ENCODE assay signal across 8 cellular contexts in genomic region chr2:238425505-238425978, GRCh38. TPM values are rescaled to one million over a fixed set of nuclear protein-coding genes. Genes with fewer than 3 reads are reported as not detected.
DNase-seq lines count a peak whose midpoint lies in the region; ATAC-seq, FAIRE-seq and TF ChIP-seq lines count a peak whose summit lies in the region.

No MANE protein-coding gene starts in this region.

- H4K20me1 ChIP-seq in DND-41 (ENCODE audit: insufficient read depth, low read length) (peaks cover 13% of the 10 kb centered on the region; the same call in 1 of the 2 replicates), osteoblast (ENCODE audit: insufficient read depth, low read length) (no peaks in the 10 kb centered on the region)

- DNase-seq in DND-41 (no peak), LoVo (ENCODE audit: low spot score) (peak; percentile 16), colonic mucosa (peak; percentile 55), osteoblast (ENCODE audit: insufficient read length, low spot score, missing footprints) (peak; percentile 1), GM03348 (ENCODE audit: low spot score) (no peak), GM12892 (ENCODE audit: insufficient read length) (no peak)
- no peak for DNase-seq in stimulated activated CD4-positive, alpha-beta T cell treated with anti-CD3 and anti-CD28 coated beads, Interleukin-2, amount 100 ng/mL, for 48 hours
- no peak for DNase-seq in activated CD8-positive, alpha-beta memory T cell treated with anti-CD3 and anti-CD28 coated beads, Interleukin-2, amount 50 U/mL, for 4 hours

- H3K27me3 ChIP-seq in DND-41 (ENCODE audit: insufficient read depth, low read length, poor library complexity) (no peaks in the 10 kb centered on the region), colonic mucosa (no peaks in the 10 kb centered on the region), osteoblast (ENCODE audit: insufficient read depth, low read length) (no peaks in the 10 kb centered on the region)

- no peak for FAIRE-seq in GM12892 (lab: Jason Lieb, UNC)

- H3K9me3 ChIP-seq in DND-41 (ENCODE audit: insufficient read depth, low read length, severe bottlenecking), result peaks cover 3% of the 10 kb centered on the region
- no peaks in the 10 kb centered on the region for H3K9me3 ChIP-seq in colonic mucosa
- H3K9me3 ChIP-seq in osteoblast (ENCODE audit: low read depth, low read length), result peaks cover 2% of the 10 kb centered on the region

- intact Hi-C loops in colonic mucosa (cut with DNase I), result no loop called here

- H3K4me3 ChIP-seq in DND-41 (ENCODE audit: low read depth in 1 of 2, low read length in 2 of 2) (peak overlapping the region; percentile 75 to 89; a peak in 3 of 4 replicates), colonic mucosa (peak overlapping the region; percentile 96), osteoblast (ENCODE audit: insufficient read depth, low read length) (peak overlapping the region; percentile 98)

- H3K79me2 ChIP-seq in DND-41 (ENCODE audit: insufficient read depth, low read length) (peaks cover 45% of the 10 kb centered on the region), osteoblast (ENCODE audit: insufficient read depth, low read length) (peaks cover 39% of the 10 kb centered on the region)

- no peak for TF ChIP-seq POLR2A in GM12892 (IDR thresholded peaks at IDR 0.05; ENCODE audit: low read depth, low read length)

- H3K27ac ChIP-seq in DND-41 (ENCODE audit: low read length), result peak overlapping the region; percentile 86
- no peak overlapping the region for H3K27ac ChIP-seq in colonic mucosa
- H3K27ac ChIP-seq in osteoblast (ENCODE audit: low read depth, low read length), result peak overlapping the region; percentile 100

- peaks cover 35% of the 10 kb centered on the region for H3K4me1 ChIP-seq in DND-41 (ENCODE audit: insufficient read depth, low read length)
- no peaks in the 10 kb centered on the region for H3K4me1 ChIP-seq in colonic mucosa
- H3K4me1 ChIP-seq in osteoblast (ENCODE audit: insufficient read depth, low read length), result peaks cover 68% of the 10 kb centered on the region

- H3K9ac ChIP-seq in DND-41 (ENCODE audit: low read depth, low read length) (peak overlapping the region; percentile 99), colonic mucosa (ENCODE audit: low read depth in 2 of 2, low read length in 2 of 2) (peak overlapping the region; percentile 89 to 92)

- no peak for ATAC-seq in DND-41 (ENCODE audit: insufficient read depth, low read depth)

- H3K4me2 ChIP-seq in DND-41 (ENCODE audit: insufficient read depth, low read length) (peak overlapping the region; percentile 92), osteoblast (ENCODE audit: insufficient read depth, low read length) (peak overlapping the region; percentile 100)

- H2AFZ ChIP-seq in DND-41 (ENCODE audit: low read depth, low read length) (0 out of 2 replicates have a peak overlapping the region, but pooled peaks have one; percentile 86), osteoblast (ENCODE audit: low read length) (no peak overlapping the region)

- TF ChIP-seq CTCF in DND-41 (IDR thresholded peaks at IDR 0.05; ENCODE audit: borderline replicate concordance, extremely low read depth, low read length, poor library complexity, severe bottlenecking) (no peak), colonic mucosa (IDR thresholded peaks at IDR 0.05) (no peak), osteoblast (IDR thresholded peaks at IDR 0.05; ENCODE audit: extremely low read depth, low read depth, low read length) (no peak)

- H3K36me3 ChIP-seq in DND-41 (ENCODE audit: insufficient read depth, low read length) (peaks cover 10% of the 10 kb centered on the region), colonic mucosa (no peaks in the 10 kb centered on the region), osteoblast (ENCODE audit: insufficient read depth, low read length) (peaks cover 21% of the 10 kb centered on the region)

RNA-seq across cellular contexts. Expression of gene ASB1, which starts 1.2 kb away (rescaled TPM):
- 10 to 100 TPM; 19.3 to 22.4 TPM for total RNA-seq in colonic mucosa
- 26.5 and 27.9 TPM in 2 replicates for total RNA-seq in osteoblast
- polyA plus RNA-seq in GM12892 (2012; ENCODE audit: missing spikeins), result 8.9 TPM

Comparison
In these comparisons a context has a peak if more than half of its experiments do, and no peak if none do; other contexts are left out.
1. DNase-seq: peak in LoVo (single experiment), colonic mucosa (single experiment) and osteoblast (single experiment); none in DND-41 (single experiment), stimulated activated CD4-positive, alpha-beta T cell treated with anti-CD3 and anti-CD28 coated beads, Interleukin-2, amount 100 ng/mL, for 48 hours (0 of 2), GM03348 (single experiment), GM12892 (single experiment) and activated CD8-positive, alpha-beta memory T cell treated with anti-CD3 and anti-CD28 coated beads, Interleukin-2, amount 50 U/mL, for 4 hours (single experiment).
2. Peak in every context shown above with its lines, with median percentiles within 50 percentile points of each other: H3K4me3 ChIP-seq.